In genomic region chr7:128940494-128941322, GRCh38 we compare ENCODE assay signal across 8 cellular contexts. TPM values are rescaled to one million over a fixed set of nuclear protein-coding genes. Genes with fewer than 3 reads are reported as not detected.
DNase-seq lines count a peak whose midpoint lies in the region; ATAC-seq and TF ChIP-seq lines count a peak whose summit lies in the region.

No MANE protein-coding gene starts in this region.

- DNase-seq in activated CD4-positive, alpha-beta T cell treated with anti-CD3 and anti-CD28 coated beads, Interleukin-2, amount 10 ng/mL, durations not matched to agents 24 days and 14 days: peak; percentile 75
- DNase-seq in activated CD4-positive, alpha-beta T cell treated with anti-CD3 and anti-CD28 coated beads for 1 hour: no peak
- DNase-seq in NCI-H510A treated with DMSO at 0.1 percent for 48 hours (lab: John Stamatoyannopoulos, UW) (peak; percentile 31), globus pallidus (ENCODE audit: low spot score) (peak; percentile 51), substantia nigra (lab: John Stamatoyannopoulos, UW) (peak in 21 of 49 donors; percentile 17 to 62 (median 36)), hepatocyte (ENCODE audit: low spot score) (no peak), AG20443 (ENCODE audit: low spot score) (no peak)

- H3K27ac ChIP-seq in substantia nigra (ENCODE audit: low read depth, low read length, poor library complexity, severe bottlenecking) (peak overlapping the region; percentile 58), hepatocyte (no peak overlapping the region)

- no peaks in the 10 kb centered on the region for H3K79me2 ChIP-seq in hepatocyte

- no peaks in the 10 kb centered on the region for H3K9me2 ChIP-seq in hepatocyte (replicated peaks; ENCODE audit: insufficient read depth)

- TF ChIP-seq CTCF in hepatocyte (IDR thresholded peaks at IDR 0.05; ENCODE audit: poor library complexity): no peak

- H3K4me1 ChIP-seq in hepatocyte (ENCODE audit: insufficient read depth): peaks cover 4% of the 10 kb centered on the region

- H4K20me1 ChIP-seq in hepatocyte (ENCODE audit: insufficient read depth, poor library complexity, severe bottlenecking): no peaks in the 10 kb centered on the region

- intact Hi-C loops in activated CD4-positive, alpha-beta T cell treated with anti-CD3 and anti-CD28 coated beads, Interleukin-2, amount 10 ng/mL, durations not matched to agents 24 days and 14 days (cut with micrococcal nuclease): no loop called here

- H3K36me3 ChIP-seq in hepatocyte (replicated peaks; ENCODE audit: insufficient read depth, low read depth): no peaks in the 10 kb centered on the region

- ATAC-seq in HG02623 (IDR thresholded peaks at IDR 0.05; ENCODE audit: unreplicated experiment): peak; percentile 45

- 90% methylated on average over 19 of the region's 20 CpGs for WGBS in hepatocyte (ENCODE audit: low lambda C conversion rate, missing lambda C conversion rate)

- peak overlapping the region; percentile 50 for H3K27ac Mint-ChIP-seq in activated CD4-positive, alpha-beta T cell treated with anti-CD3 and anti-CD28 coated beads, Interleukin-2, amount 10 ng/mL, durations not matched to agents 24 days and 14 days

- no peaks in the 10 kb centered on the region for H3K9me3 Mint-ChIP-seq in activated CD4-positive, alpha-beta T cell treated with anti-CD3 and anti-CD28 coated beads, Interleukin-2, amount 10 ng/mL, durations not matched to agents 24 days and 14 days

- H3K4me1 Mint-ChIP-seq in activated CD4-positive, alpha-beta T cell treated with anti-CD3 and anti-CD28 coated beads, Interleukin-2, amount 10 ng/mL, durations not matched to agents 24 days and 14 days: peaks cover 30% of the 10 kb centered on the region

- peaks cover 41% of the 10 kb centered on the region for H3K27me3 ChIP-seq in hepatocyte

- H2AFZ ChIP-seq in hepatocyte: no peak overlapping the region

- no peak overlapping the region for H3K4me2 ChIP-seq in hepatocyte

- no peaks in the 10 kb centered on the region for H3K9me3 ChIP-seq in hepatocyte (ENCODE audit: low read depth)

- H3K36me3 Mint-ChIP-seq in activated CD4-positive, alpha-beta T cell treated with anti-CD3 and anti-CD28 coated beads, Interleukin-2, amount 10 ng/mL, durations not matched to agents 24 days and 14 days (ENCODE audit: low read depth): peaks cover 5% of the 10 kb centered on the region

- no peak overlapping the region for H3K4me3 ChIP-seq in hepatocyte

- peak overlapping the region; percentile 91 for H3K4me3 Mint-ChIP-seq in activated CD4-positive, alpha-beta T cell treated with anti-CD3 and anti-CD28 coated beads, Interleukin-2, amount 10 ng/mL, durations not matched to agents 24 days and 14 days

- H3K27me3 Mint-ChIP-seq in activated CD4-positive, alpha-beta T cell treated with anti-CD3 and anti-CD28 coated beads, Interleukin-2, amount 10 ng/mL, durations not matched to agents 24 days and 14 days: peaks cover 14% of the 10 kb centered on the region

RNA-seq across cellular contexts. Expression of gene IRF5, which starts 3.0 kb away (rescaled TPM):
- 16.2 and 18.6 TPM in 2 replicates for total RNA-seq in activated CD4-positive, alpha-beta T cell treated with anti-CD3 and anti-CD28 coated beads, Interleukin-2, amount 10 ng/mL, durations not matched to agents 24 days and 14 days
- total RNA-seq in hepatocyte: 0.44 and 0.73 TPM in 2 replicates
- 0.55 TPM in 1 of 2 replicates, not detected in the other for polyA plus RNA-seq in hepatocyte

RNA-seq across cellular contexts. Expression of gene KCP, which starts 30.2 kb away (rescaled TPM):
- total RNA-seq in activated CD4-positive, alpha-beta T cell treated with anti-CD3 and anti-CD28 coated beads, Interleukin-2, amount 10 ng/mL, durations not matched to agents 24 days and 14 days: 0.09 and 0.17 TPM in 2 replicates
- total RNA-seq in hepatocyte: 0.20 and 0.40 TPM in 2 replicates
- 2.4 and 3.3 TPM in 2 replicates for polyA plus RNA-seq in hepatocyte

Comparison
In these comparisons a context has a peak if more than half of its experiments do, and no peak if none do; other contexts are left out.
1. DNase-seq: peak in activated CD4-positive, alpha-beta T cell treated with anti-CD3 and anti-CD28 coated beads, Interleukin-2, amount 10 ng/mL, durations not matched to agents 24 days and 14 days (single experiment), NCI-H510A treated with DMSO at 0.1 percent for 48 hours (single experiment) and globus pallidus (single experiment); none in activated CD4-positive, alpha-beta T cell treated with anti-CD3 and anti-CD28 coated beads for 1 hour (single experiment), hepatocyte (single experiment) and AG20443 (single experiment).